Comparison of ENCODE assay signal across 8 cellular contexts in genomic region chr7:5421626-5422323, GRCh38. TPM values are rescaled to one million over a fixed set of nuclear protein-coding genes. Genes with fewer than 3 reads are reported as not detected.
DNase-seq lines count a peak whose midpoint lies in the region; ATAC-seq and TF ChIP-seq lines count a peak whose summit lies in the region.

No MANE protein-coding gene starts in this region.

- peaks cover 17% of the 10 kb centered on the region for H3K4me1 Mint-ChIP-seq in activated T-helper 1 cell treated with anti-CD3 and anti-CD28 coated beads, Interleukin-12 subunit alpha, Interleukin-12 subunit beta, Interleukin-2, Interleukin-4 antibody, amounts not matched to agents 30 ng/mL and 10 ng/mL and 1 ng/mL, durations not matched to agents 14 hours and 24 hours and 36 hours (ENCODE audit: low read depth)

- H3K9me3 Mint-ChIP-seq in activated T-helper 1 cell treated with anti-CD3 and anti-CD28 coated beads, Interleukin-12 subunit alpha, Interleukin-12 subunit beta, Interleukin-2, Interleukin-4 antibody, amounts not matched to agents 30 ng/mL and 10 ng/mL and 1 ng/mL, durations not matched to agents 14 hours and 24 hours and 36 hours = no peaks in the 10 kb centered on the region

- no peak for ATAC-seq in HG03378 (IDR thresholded peaks at IDR 0.05; ENCODE audit: unreplicated experiment)

- H3K4me3 Mint-ChIP-seq in activated T-helper 1 cell treated with anti-CD3 and anti-CD28 coated beads, Interleukin-12 subunit alpha, Interleukin-12 subunit beta, Interleukin-2, Interleukin-4 antibody, amounts not matched to agents 30 ng/mL and 10 ng/mL and 1 ng/mL, durations not matched to agents 14 hours and 24 hours and 36 hours = peak overlapping the region; percentile 62

- no peak for TF ChIP-seq RAD21 in Ishikawa (IDR thresholded peaks at IDR 0.05; ENCODE audit: low read depth)

- TF ChIP-seq EP300 in Ishikawa (IDR thresholded peaks at IDR 0.05; ENCODE audit: borderline replicate concordance) = no peak

- intact Hi-C loops in activated T-helper 1 cell treated with anti-CD3 and anti-CD28 coated beads, Interleukin-12 subunit alpha, Interleukin-12 subunit beta, Interleukin-2, Interleukin-4 antibody, amounts not matched to agents 30 ng/mL and 10 ng/mL and 1 ng/mL, durations not matched to agents 14 hours and 24 hours and 36 hours (cut with micrococcal nuclease) = loop anchor here (2.0 to 5.0 kb wide), 5 partner anchors 25 to 374 kb away; partner anchors contain the start of gene RBAK
- intact Hi-C loops in head of caudate nucleus (cut with DNase I) = no loop called here

- no peak overlapping the region for H3K27ac Mint-ChIP-seq in activated T-helper 1 cell treated with anti-CD3 and anti-CD28 coated beads, Interleukin-12 subunit alpha, Interleukin-12 subunit beta, Interleukin-2, Interleukin-4 antibody, amounts not matched to agents 30 ng/mL and 10 ng/mL and 1 ng/mL, durations not matched to agents 14 hours and 24 hours and 36 hours

- DNase-seq in DMS53 (lab: John Stamatoyannopoulos, UW) (peak; percentile 80), head of caudate nucleus (peak in 32 of 42 donors; percentile 28 to 76 (median 49)), nucleus accumbens (lab: John Stamatoyannopoulos, UW) (peak in 30 of 56 donors; percentile 11 to 67 (median 39)), COLO829 (ENCODE audit: low spot score) (no peak), HPDE6-E6E7 (ENCODE audit: extremely low spot score) (no peak)
- no peak for DNase-seq in activated T-helper 1 cell treated with anti-CD3 and anti-CD28 coated beads, Interleukin-12 subunit alpha, Interleukin-12 subunit beta, Interleukin-2, Interleukin-4 antibody, amounts not matched to agents 30 ng/mL and 10 ng/mL and 1 ng/mL, durations not matched to agents 14 hours and 24 hours and 36 hours (ENCODE audit: low spot score)

- no peaks in the 10 kb centered on the region for H3K36me3 Mint-ChIP-seq in activated T-helper 1 cell treated with anti-CD3 and anti-CD28 coated beads, Interleukin-12 subunit alpha, Interleukin-12 subunit beta, Interleukin-2, Interleukin-4 antibody, amounts not matched to agents 30 ng/mL and 10 ng/mL and 1 ng/mL, durations not matched to agents 14 hours and 24 hours and 36 hours (ENCODE audit: low read depth)

- peaks cover 54% of the 10 kb centered on the region for H3K27me3 Mint-ChIP-seq in activated T-helper 1 cell treated with anti-CD3 and anti-CD28 coated beads, Interleukin-12 subunit alpha, Interleukin-12 subunit beta, Interleukin-2, Interleukin-4 antibody, amounts not matched to agents 30 ng/mL and 10 ng/mL and 1 ng/mL, durations not matched to agents 14 hours and 24 hours and 36 hours (ENCODE audit: insufficient read depth)

TF ChIP-seq in Ishikawa, 13 proteins besides CTCF, POLR2A, EP300 and RAD21:
- TF ChIP-seq ZBTB7A (IDR thresholded peaks at IDR 0.05; ENCODE audit: low read depth) = no peak
- TF ChIP-seq FOXM1 (IDR thresholded peaks at IDR 0.05; ENCODE audit: borderline replicate concordance, low read depth) = no peak
- no peak for TF ChIP-seq NFIC (IDR thresholded peaks at IDR 0.05)
- TF ChIP-seq YY1 (IDR thresholded peaks at IDR 0.05; ENCODE audit: low read depth) = no peak
- TF ChIP-seq CREB1 (IDR thresholded peaks at IDR 0.05; ENCODE audit: low read depth) = no peak
- 0 out of 2 replicates have a peak, but pooled peaks have one; percentile 13 for TF ChIP-seq TAF1 (IDR thresholded peaks at IDR 0.05; ENCODE audit: low read depth)
- TF ChIP-seq, protein P1, sequence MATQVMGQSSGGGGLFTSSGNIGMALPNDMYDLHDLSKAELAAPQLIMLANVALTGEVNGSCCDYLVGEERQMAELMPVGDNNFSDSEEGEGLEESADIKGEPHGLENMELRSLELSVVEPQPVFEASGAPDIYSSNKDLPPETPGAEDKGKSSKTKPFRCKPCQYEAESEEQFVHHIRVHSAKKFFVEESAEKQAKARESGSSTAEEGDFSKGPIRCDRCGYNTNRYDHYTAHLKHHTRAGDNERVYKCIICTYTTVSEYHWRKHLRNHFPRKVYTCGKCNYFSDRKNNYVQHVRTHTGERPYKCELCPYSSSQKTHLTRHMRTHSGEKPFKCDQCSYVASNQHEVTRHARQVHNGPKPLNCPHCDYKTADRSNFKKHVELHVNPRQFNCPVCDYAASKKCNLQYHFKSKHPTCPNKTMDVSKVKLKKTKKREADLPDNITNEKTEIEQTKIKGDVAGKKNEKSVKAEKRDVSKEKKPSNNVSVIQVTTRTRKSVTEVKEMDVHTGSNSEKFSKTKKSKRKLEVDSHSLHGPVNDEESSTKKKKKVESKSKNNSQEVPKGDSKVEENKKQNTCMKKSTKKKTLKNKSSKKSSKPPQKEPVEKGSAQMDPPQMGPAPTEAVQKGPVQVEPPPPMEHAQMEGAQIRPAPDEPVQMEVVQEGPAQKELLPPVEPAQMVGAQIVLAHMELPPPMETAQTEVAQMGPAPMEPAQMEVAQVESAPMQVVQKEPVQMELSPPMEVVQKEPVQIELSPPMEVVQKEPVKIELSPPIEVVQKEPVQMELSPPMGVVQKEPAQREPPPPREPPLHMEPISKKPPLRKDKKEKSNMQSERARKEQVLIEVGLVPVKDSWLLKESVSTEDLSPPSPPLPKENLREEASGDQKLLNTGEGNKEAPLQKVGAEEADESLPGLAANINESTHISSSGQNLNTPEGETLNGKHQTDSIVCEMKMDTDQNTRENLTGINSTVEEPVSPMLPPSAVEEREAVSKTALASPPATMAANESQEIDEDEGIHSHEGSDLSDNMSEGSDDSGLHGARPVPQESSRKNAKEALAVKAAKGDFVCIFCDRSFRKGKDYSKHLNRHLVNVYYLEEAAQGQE (IDR thresholded peaks at IDR 0.05; ENCODE audit: low read depth) = no peak
- 0 out of 2 replicates have a peak, but pooled peaks have one; percentile 8 for TF ChIP-seq TCF12 (IDR thresholded peaks at IDR 0.05; ENCODE audit: low read depth)
- no peak for TF ChIP-seq MAX (IDR thresholded peaks at IDR 0.05)
- TF ChIP-seq USF1 (IDR thresholded peaks at IDR 0.05) = no peak
- no peak for TF ChIP-seq CEBPB (IDR thresholded peaks at IDR 0.05)
- TF ChIP-seq TEAD4 (IDR thresholded peaks at IDR 0.05) = no peak
- no peak for TF ChIP-seq EGR1 (IDR thresholded peaks at IDR 0.05)

RNA-seq across cellular contexts. Expression of gene TNRC18, which starts 1.9 kb away (rescaled TPM):
- 42.4 and 48.7 TPM in 2 replicates for total RNA-seq in activated T-helper 1 cell treated with anti-CD3 and anti-CD28 coated beads, Interleukin-12 subunit alpha, Interleukin-12 subunit beta, Interleukin-2, Interleukin-4 antibody, amounts not matched to agents 30 ng/mL and 10 ng/mL and 1 ng/mL, durations not matched to agents 14 hours and 24 hours and 36 hours

Comparison
In these comparisons a context has a peak if more than half of its experiments do, and no peak if none do; other contexts are left out.
1. DNase-seq: peak in DMS53 (single experiment), head of caudate nucleus (32 of 42) and nucleus accumbens (30 of 56); none in activated T-helper 1 cell treated with anti-CD3 and anti-CD28 coated beads, Interleukin-12 subunit alpha, Interleukin-12 subunit beta, Interleukin-2, Interleukin-4 antibody, amounts not matched to agents 30 ng/mL and 10 ng/mL and 1 ng/mL, durations not matched to agents 14 hours and 24 hours and 36 hours (single experiment), COLO829 (single experiment) and HPDE6-E6E7 (single experiment).